Comparison of ENCODE assay signal across 24 cellular contexts in the genomic region with DNA sequence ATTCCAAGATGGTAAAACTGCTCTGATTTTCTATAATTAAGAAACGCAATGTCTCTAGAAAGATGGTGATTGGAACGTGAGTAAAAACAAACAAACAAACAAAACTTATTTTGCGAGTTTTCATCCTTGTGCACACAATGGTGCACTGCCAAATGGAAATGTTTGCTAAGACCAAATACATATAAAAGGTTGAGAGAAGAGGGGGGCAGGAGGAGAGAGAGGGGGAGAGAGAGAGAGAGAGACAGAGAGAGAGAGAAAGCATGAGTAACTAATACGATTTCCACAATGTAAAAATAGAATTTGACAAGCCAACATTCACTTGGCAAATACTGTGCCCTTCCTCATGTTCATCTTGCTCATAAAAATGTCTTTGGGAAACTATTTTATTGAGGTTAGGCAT.
"Had no signal": no experiment of that assay in that cellular context is flagged by ENCODE, and none has a peak within 500 bp of the region (broad histone marks: within the 10 kb centered on the region; RNA-seq: fewer than 3 reads in every experiment).

No MANE protein-coding gene starts in this region.

- H3K27ac Mint-ChIP-seq: dendritic cell treated with granulocyte-macrophage colony-stimulating factor and Interleukin-4, amounts not matched to agents 40 ng/mL and 50 ng/mL, for 4 days; effector memory CD8-positive, alpha-beta T cell; endodermal cell; mesothelial cell of epicardium; naive B cell; naive thymus-derived CD8-positive, alpha-beta T cell had no signal

- H3K27me3 ChIP-seq: colonic mucosa, esophagus squamous epithelium, gastrocnemius medialis, heart right ventricle, left lung had no signal

- H3K4me3 ChIP-seq: colonic mucosa, esophagus squamous epithelium, gastrocnemius medialis, heart right ventricle, left lung, lower lobe of right lung, mucosa of descending colon had no signal

- H3K4me1 Mint-ChIP-seq: mesothelial cell of epicardium; naive B cell; naive thymus-derived CD8-positive, alpha-beta T cell had no signal

- H3K27me3 Mint-ChIP-seq: dendritic cell treated with granulocyte-macrophage colony-stimulating factor and Interleukin-4, amounts not matched to agents 40 ng/mL and 50 ng/mL, for 4 days; effector memory CD8-positive, alpha-beta T cell; naive B cell; naive thymus-derived CD8-positive, alpha-beta T cell had no signal

- H3K36me3 Mint-ChIP-seq: mesothelial cell of epicardium, naive B cell had no signal

- H3K36me3 ChIP-seq: colonic mucosa, esophagus squamous epithelium, gastrocnemius medialis, heart right ventricle, left lung, lower lobe of right lung had no signal

- H3K4me1 ChIP-seq: colonic mucosa, esophagus squamous epithelium, gastrocnemius medialis, heart right ventricle, left lung, lower lobe of right lung had no signal

- H3K27ac ChIP-seq: colonic mucosa, epithelial cell of prostate, esophagus squamous epithelium, gastrocnemius medialis, heart right ventricle, left lung, lower lobe of right lung had no signal

- H3K9me3 ChIP-seq: colonic mucosa, gastrocnemius medialis, lower lobe of right lung had no signal

- DNase-seq: colonic mucosa; cortex of kidney; effector CD8-positive, alpha-beta T cell; effector memory CD8-positive, alpha-beta T cell; endodermal cell; erythroblast; esophagus squamous epithelium; foreskin fibroblast; foreskin melanocyte; gastrocnemius medialis; head of caudate nucleus; heart right ventricle; hippocampal formation; left cardiac atrium; left lung; left ventricle myocardium superior; lower lobe of right lung; mesenchymal stem cell; mucosa of descending colon; naive B cell; naive thymus-derived CD8-positive, alpha-beta T cell had no signal

- H3K4me3 Mint-ChIP-seq: dendritic cell treated with granulocyte-macrophage colony-stimulating factor and Interleukin-4, amounts not matched to agents 40 ng/mL and 50 ng/mL, for 4 days; effector memory CD8-positive, alpha-beta T cell; endodermal cell; mesothelial cell of epicardium; naive B cell; naive thymus-derived CD8-positive, alpha-beta T cell had no signal
